ENCODE assay signal across 2 cellular contexts in genomic region chr20:58406422-58407001, GRCh38.
TF ChIP-seq lines count a peak whose summit lies in the region.

No MANE protein-coding gene starts in this region.

TF ChIP-seq in IMR-90, 13 proteins besides CTCF, POLR2A, EP300 and RAD21:
- TF ChIP-seq MAZ (IDR thresholded peaks at IDR 0.05; ENCODE audit: borderline replicate concordance, low read depth, low read length) (no peak), FOS (IDR thresholded peaks at IDR 0.05; ENCODE audit: low read depth, low read length) (peak; percentile 24; the same call in 1 of the 2 replicates), CEBPB (IDR thresholded peaks at IDR 0.05; ENCODE audit: low read depth, low read length) (no peak)

TF ChIP-seq in K562, 482 proteins besides CTCF, POLR2A, EP300 and RAD21:
- TF ChIP-seq STAT5A (IDR thresholded peaks at IDR 0.05; ENCODE audit: borderline replicate concordance, low read length) (no peak), SMAD4 (CRISPR knock-in tag; conservative IDR thresholded peaks at IDR 0.05) (no peak), RCOR1 (IDR thresholded peaks at IDR 0.05; ENCODE audit: borderline replicate concordance in 1 of 2, low read depth in 2 of 2, low read length in 2 of 2) (peak in 1 of 2 experiments; percentile 52; a peak in 1 of 4 replicates), KDM1A (IDR thresholded peaks at IDR 0.05) (0 out of 4 replicates have a peak, but pooled peaks of 1 of the 2 experiments have one; percentile 17)
